ENCODE assay signal across 8 cellular contexts in the genomic region with DNA sequence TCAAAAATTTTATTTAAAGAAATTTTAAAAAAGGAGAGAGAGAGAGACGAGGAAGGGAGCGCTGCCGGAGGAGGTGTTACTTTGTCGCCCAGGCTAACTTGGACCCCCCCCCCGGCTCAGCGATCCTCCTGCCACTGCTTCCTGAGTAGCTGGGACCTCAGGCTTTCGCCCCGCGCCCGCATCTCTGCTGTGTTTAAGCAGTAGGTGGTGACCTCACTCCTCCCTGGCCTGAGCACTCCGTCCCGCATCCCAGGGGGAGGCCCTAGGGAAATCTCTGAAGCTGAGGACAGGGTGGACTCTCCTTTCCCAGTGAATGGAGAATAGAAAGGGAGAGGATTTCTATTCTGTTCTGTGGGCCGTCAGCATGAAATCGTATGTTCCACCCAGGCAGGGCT. TPM values are rescaled to one million over a fixed set of nuclear protein-coding genes. Genes with fewer than 3 reads are reported as not detected.
DNase-seq lines count a peak whose midpoint lies in the region; ATAC-seq, FAIRE-seq and TF ChIP-seq lines count a peak whose summit lies in the region.

No MANE protein-coding gene starts in this region.

- DNase-seq in NCI-H510A treated with DMSO at 0.1 percent for 48 hours (lab: John Stamatoyannopoulos, UW) (peak; percentile 25), NCI-H510A (lab: John Stamatoyannopoulos, UW) (no peak), NCI-H82 (lab: John Stamatoyannopoulos, UW) (peak; percentile 57), left ventricle myocardium superior (peak; percentile 59), putamen (ENCODE audit: low spot score) (peak; percentile 15), D721Med (ENCODE audit: insufficient read length, low spot score) (no peak)

- H3K27me3 Mint-ChIP-seq in activated naive CD4-positive, alpha-beta T cell treated with anti-CD3 and anti-CD28 coated beads, Interleukin-2, amount 50 U/mL, for 24 hours: peaks cover 9% of the 10 kb centered on the region

- peaks cover 36% of the 10 kb centered on the region for H3K4me1 Mint-ChIP-seq in activated naive CD4-positive, alpha-beta T cell treated with anti-CD3 and anti-CD28 coated beads, Interleukin-2, amount 50 U/mL, for 24 hours

- ATAC-seq in left ventricle myocardium superior: peak; percentile 53
- no peak for ATAC-seq in GM18867 (IDR thresholded peaks at IDR 0.05; ENCODE audit: unreplicated experiment)

- intact Hi-C loops in left ventricle myocardium superior (cut with micrococcal nuclease): no loop called here

- TF ChIP-seq CTCF in D721Med (IDR thresholded peaks at IDR 0.05; ENCODE audit: insufficient read depth, missing control alignments): no peak

- peaks cover 31% of the 10 kb centered on the region for H3K36me3 Mint-ChIP-seq in activated naive CD4-positive, alpha-beta T cell treated with anti-CD3 and anti-CD28 coated beads, Interleukin-2, amount 50 U/mL, for 24 hours

- peak overlapping the region; percentile 94 for H3K4me3 Mint-ChIP-seq in activated naive CD4-positive, alpha-beta T cell treated with anti-CD3 and anti-CD28 coated beads, Interleukin-2, amount 50 U/mL, for 24 hours

- no peak for FAIRE-seq in D721Med (lab: Jason Lieb, UNC)

- peaks cover 16% of the 10 kb centered on the region for H3K9me3 Mint-ChIP-seq in activated naive CD4-positive, alpha-beta T cell treated with anti-CD3 and anti-CD28 coated beads, Interleukin-2, amount 50 U/mL, for 24 hours

- H3K27ac Mint-ChIP-seq in activated naive CD4-positive, alpha-beta T cell treated with anti-CD3 and anti-CD28 coated beads, Interleukin-2, amount 50 U/mL, for 24 hours: no peak overlapping the region

RNA-seq across cellular contexts. Expression of gene ZNF845, which starts 0.5 kb away (rescaled TPM):
- total RNA-seq in left ventricle myocardium superior: 3.5 TPM

RNA-seq across cellular contexts. Expression of gene ZNF525, which starts 32.4 kb away (rescaled TPM):
- total RNA-seq in left ventricle myocardium superior: 2.5 TPM

Comparison
In these comparisons a context has a peak if more than half of its experiments do, and no peak if none do; other contexts are left out.
1. DNase-seq: peak in NCI-H510A treated with DMSO at 0.1 percent for 48 hours (single experiment), NCI-H82 (single experiment), left ventricle myocardium superior (single experiment) and putamen (single experiment); none in NCI-H510A (single experiment) and D721Med (single experiment).